In genomic region chr19:2381151-2381822, GRCh38 we compare ENCODE assay signal across 16 cellular contexts. TPM values are rescaled to one million over a fixed set of nuclear protein-coding genes. Genes with fewer than 3 reads are reported as not detected.
DNase-seq lines count a peak whose midpoint lies in the region; FAIRE-seq and TF ChIP-seq lines count a peak whose summit lies in the region.
"Had no signal": no experiment of that assay in that cellular context is flagged by ENCODE, and none has a peak within 500 bp of the region (broad histone marks: within the 10 kb centered on the region; RNA-seq: fewer than 3 reads in every experiment).

No MANE protein-coding gene starts in this region.

- no peak for FAIRE-seq in GM12892 (lab: Jason Lieb, UNC)

- peaks cover 5% of the 10 kb centered on the region for H3K36me3 Mint-ChIP-seq in chondrocyte (ENCODE audit: low read depth)

- no peak overlapping the region for H3K27ac Mint-ChIP-seq in chondrocyte (ENCODE audit: unreplicated experiment)
- H3K27ac Mint-ChIP-seq: activated naive CD8-positive, alpha-beta T cell; dendritic cell treated with granulocyte-macrophage colony-stimulating factor and Interleukin-4, amounts not matched to agents 40 ng/mL and 50 ng/mL, for 4 days had no signal

- H3K27me3 Mint-ChIP-seq in chondrocyte (ENCODE audit: low read depth) = peaks cover 1% of the 10 kb centered on the region

- no peak for TF ChIP-seq POLR2A in GM12892 (IDR thresholded peaks at IDR 0.05; ENCODE audit: low read depth, low read length)

- DNase-seq in NCI-H146 treated with DMSO at 0.1 percent for 48 hours (lab: John Stamatoyannopoulos, UW; ENCODE audit: unreplicated experiment) (peak; percentile 24), chondrocyte (ENCODE audit: low spot score) (no peak), islet precursor cell (peak; percentile 82), renal cortical epithelial cell (ENCODE audit: low read depth) (peak; percentile 32), SHP77 treated with DMSO at 0.1 percent for 48 hours (lab: John Stamatoyannopoulos, UW) (no peak), KG1 (lab: John Stamatoyannopoulos, UW) (no peak), DMS 273 treated with DMSO at 0.1 percent for 48 hours (lab: John Stamatoyannopoulos, UW) (no peak), GM12892 (ENCODE audit: insufficient read length) (no peak)
- DNase-seq: activated CD8-positive, alpha-beta memory T cell treated with anti-CD3 and anti-CD28 coated beads, Interleukin-2, amount 50 U/mL, for 48 hours; NCI-H446 treated with DMSO at 0.1 percent for 48 hours; sigmoid colon; stimulated activated naive CD4-positive, alpha-beta T cell treated with Interleukin-2 at 50 U/mL for 16 hours had no signal

- no peak for TF ChIP-seq CTCF in chondrocyte (IDR thresholded peaks at IDR 0.05)

- H3K4me3 Mint-ChIP-seq in chondrocyte (ENCODE audit: unreplicated experiment) = peak overlapping the region; percentile 27
- H3K4me3 Mint-ChIP-seq: activated naive CD8-positive, alpha-beta T cell; dendritic cell treated with granulocyte-macrophage colony-stimulating factor and Interleukin-4, amounts not matched to agents 40 ng/mL and 50 ng/mL, for 4 days had no signal

- peaks cover 19% of the 10 kb centered on the region for H3K4me1 Mint-ChIP-seq in chondrocyte (ENCODE audit: low read depth)

- H3K9me3 Mint-ChIP-seq in chondrocyte (ENCODE audit: low read depth) = peaks cover 7% of the 10 kb centered on the region

RNA-seq across cellular contexts. Expression of gene TMPRSS9, which starts 21.2 kb away (rescaled TPM):
- 0.15 to 0.26 TPM in 2 of 3 replicates, not detected in the other for total RNA-seq in chondrocyte
- 0.05 TPM in 1 of 2 replicates, not detected in the other for total RNA-seq in renal cortical epithelial cell
- 2.2 TPM for polyA plus RNA-seq in GM12892 (2012; ENCODE audit: missing spikeins)
- total RNA-seq: kidney epithelial cell; T-helper 1 cell treated with Interleukin-12 subunit alpha and Interleukin-12 subunit beta and Interleukin-4 antibody, amounts not matched to agents 30 ng/mL and 1 ng/mL, for 36 hours had no signal

RNA-seq across cellular contexts. Expression of gene TIMM13, which starts 46.1 kb away (rescaled TPM):
- 74.6 to 100 TPM (median 76.1 TPM) in 3 replicates for total RNA-seq in chondrocyte
- 31.8 and 45.5 TPM in 2 replicates for total RNA-seq in renal cortical epithelial cell
- polyA plus RNA-seq in GM12892 (2012; ENCODE audit: missing spikeins) = 16.9 TPM

RNA-seq across cellular contexts. Expression of gene SPPL2B, which starts 52.8 kb away (rescaled TPM):
- 48.9 to 67.0 TPM (median 51.4 TPM) in 3 replicates for total RNA-seq in chondrocyte
- total RNA-seq in renal cortical epithelial cell = 12.5 and 43.7 TPM in 2 replicates
- 12.0 TPM for polyA plus RNA-seq in GM12892 (2012; ENCODE audit: missing spikeins)

RNA-seq across cellular contexts. Expression of gene LSM7, which starts 52.9 kb away (rescaled TPM):
- 73.9 to 88.1 TPM (median 76.2 TPM) in 3 replicates for total RNA-seq in chondrocyte
- total RNA-seq in renal cortical epithelial cell = 69.3 and 119 TPM in 2 replicates
- polyA plus RNA-seq in GM12892 (2012; ENCODE audit: missing spikeins) = 92.2 TPM

Comparison
In these comparisons a context has a peak if more than half of its experiments do, and no peak if none do; other contexts are left out.
1. DNase-seq: peak in NCI-H146 treated with DMSO at 0.1 percent for 48 hours (single experiment), islet precursor cell (single experiment) and renal cortical epithelial cell (single experiment); none in chondrocyte (single experiment), SHP77 treated with DMSO at 0.1 percent for 48 hours (single experiment), KG1 (single experiment), DMS 273 treated with DMSO at 0.1 percent for 48 hours (single experiment) and GM12892 (single experiment).